ENCODE assay signal across 8 cellular contexts in the genomic region with DNA sequence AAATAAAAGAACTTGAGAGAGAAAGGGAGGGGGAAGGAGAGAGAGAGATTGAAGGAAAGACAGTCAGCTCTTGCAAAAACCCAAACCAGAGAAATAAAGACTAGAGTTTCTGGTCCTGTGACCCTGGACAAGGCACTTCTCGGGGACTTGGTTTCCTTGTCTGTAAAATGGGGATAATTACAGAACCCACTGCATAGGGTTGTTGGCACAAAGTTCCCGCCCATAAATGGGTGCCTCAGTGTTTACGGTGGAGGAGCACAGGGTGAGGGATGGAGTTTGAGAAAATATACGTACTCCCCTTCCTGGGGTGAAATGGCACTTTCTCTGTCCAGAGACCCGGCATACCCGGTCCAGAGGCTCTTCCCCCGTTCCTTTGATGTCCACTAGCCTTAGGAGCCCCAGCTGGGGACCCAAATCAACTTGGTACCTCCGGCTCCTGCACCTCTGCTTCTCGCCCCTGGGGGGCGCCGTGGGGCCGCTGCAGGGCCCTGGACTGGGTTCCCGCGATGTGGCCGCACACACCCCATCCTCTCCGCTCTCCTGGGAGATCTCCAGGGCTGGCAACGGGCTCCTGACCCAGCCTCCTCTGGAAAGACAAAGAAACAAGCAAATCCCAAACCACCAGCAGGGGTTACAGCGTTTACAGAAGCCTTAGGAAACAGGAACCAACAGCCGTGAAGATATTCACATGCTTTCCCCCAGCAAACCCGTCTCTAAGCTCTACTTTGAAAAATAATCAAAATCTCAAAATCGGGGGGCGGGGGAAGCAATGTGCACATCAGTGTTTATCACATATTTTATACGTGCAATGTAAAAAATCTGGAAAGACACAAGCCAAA. TPM values are rescaled to one million over a fixed set of nuclear protein-coding genes. Genes with fewer than 3 reads are reported as not detected.
DNase-seq lines count a peak whose midpoint lies in the region; ATAC-seq and TF ChIP-seq lines count a peak whose summit lies in the region.

No MANE protein-coding gene starts in this region.

- H3K36me3 ChIP-seq in MG63 (no peaks in the 10 kb centered on the region), SK-N-SH (replicated peaks in 1 of 2; ENCODE audit: control insufficient read depth in 1 of 2, insufficient read depth in 2 of 2, low read length in 1 of 2) (no peaks in the 10 kb centered on the region), aorta (ENCODE audit: control insufficient read depth in 1 of 2, insufficient read depth in 2 of 2, low read length in 1 of 2) (no peaks in the 10 kb centered on the region)

- H3K4me3 ChIP-seq in MG63 (no peak overlapping the region), SK-N-SH (ENCODE audit: low read depth in 2 of 2, low read length in 1 of 2) (no peak overlapping the region), aorta (ENCODE audit: low read length in 2 of 2) (no peak overlapping the region)

- H3K4me3 Mint-ChIP-seq in progenitor cell of endocrine pancreas (ENCODE audit: low read depth) = no peak overlapping the region

- H3K4me2 ChIP-seq in SK-N-SH = peak overlapping the region; percentile 50; the same call in 1 of the 2 replicates

- CTCF ChIA-PET in SK-N-SH (lab: Yijun Ruan, JAX) = interaction anchor here (0.6 to 6.1 kb wide), 49 partner anchors 8 to 586 kb away, joined by 3 to 115 read pairs (median 6); a partner anchor contains a TSS

- no peaks in the 10 kb centered on the region for H3K79me2 ChIP-seq in SK-N-SH (ENCODE audit: insufficient read depth)

- H3K9ac ChIP-seq in SK-N-SH = no peak overlapping the region

- DNase-seq in DMS53 treated with DMSO at 0.1 percent for 48 hours (lab: John Stamatoyannopoulos, UW; ENCODE audit: unreplicated experiment) = peak; percentile 53
- DNase-seq in MG63 = peak; percentile 96
- peak; percentile 97 for DNase-seq in SK-N-SH
- DNase-seq in activated naive CD4-positive, alpha-beta T cell treated with anti-CD3 and anti-CD28 coated beads, Interleukin-2, amount 50 U/mL, for 16 hours = peak; percentile 61
- DNase-seq in head of caudate nucleus = peak; percentile 26 to 85 (median 66)
- peak; percentile 49 for DNase-seq in progenitor cell of endocrine pancreas (ENCODE audit: low spot score, unreplicated experiment)
- peak; percentile 86 to 91 for DNase-seq in aorta

- peaks cover 7% of the 10 kb centered on the region for H3K27me3 Mint-ChIP-seq in progenitor cell of endocrine pancreas

- 0 out of 4 replicates have a peak overlapping the region, but pooled peaks of 1 of the 2 experiments have one; percentile 30 for H3K27ac ChIP-seq in SK-N-SH (ENCODE audit: low read depth in 2 of 2, low read length in 1 of 2)
- peak overlapping the region; percentile 30 to 44 for H3K27ac ChIP-seq in aorta (ENCODE audit: low read depth in 1 of 2, low read length in 2 of 2)

- no peaks in the 10 kb centered on the region for H3F3A ChIP-seq in SK-N-SH (replicated peaks; ENCODE audit: insufficient read depth)

- no peak overlapping the region for H3K27ac Mint-ChIP-seq in progenitor cell of endocrine pancreas

- H4K20me1 ChIP-seq in SK-N-SH (ENCODE audit: insufficient read depth) = no peaks in the 10 kb centered on the region

- H3K9me3 Mint-ChIP-seq in progenitor cell of endocrine pancreas (ENCODE audit: low read depth) = no peaks in the 10 kb centered on the region

- TF ChIP-seq RAD21 in SK-N-SH (IDR thresholded peaks at IDR 0.05; ENCODE audit: low read length) = peak; percentile 72

- intact Hi-C loops in head of caudate nucleus (cut with DNase I) (no loop called here), aorta (cut with DNase I) (loop anchor here (5.0 kb wide), 2 partner anchors 34 to 59 kb away; a partner anchor contains a TSS)

- peaks cover 1% of the 10 kb centered on the region for H3K4me1 Mint-ChIP-seq in progenitor cell of endocrine pancreas (ENCODE audit: low read depth)

- TF ChIP-seq EP300 in SK-N-SH (IDR thresholded peaks at IDR 0.05; ENCODE audit: borderline replicate concordance in 1 of 2, low read depth in 1 of 2, low read length in 1 of 2) = no peak

- H3K9me3 ChIP-seq in MG63 (no peaks in the 10 kb centered on the region), SK-N-SH (no peaks in the 10 kb centered on the region), aorta (ENCODE audit: control insufficient read depth, low read length) (no peaks in the 10 kb centered on the region)

- POLR2A ChIA-PET in SK-N-SH (lab: Yijun Ruan, JAX) = no interaction called here

- peak; percentile 89 for TF ChIP-seq CTCF in SK-N-SH (IDR thresholded peaks at IDR 0.05)
- peak; percentile 86 for TF ChIP-seq CTCF in progenitor cell of endocrine pancreas (IDR thresholded peaks at IDR 0.05; ENCODE audit: unreplicated experiment)

- H3K27me3 ChIP-seq in MG63 (no peaks in the 10 kb centered on the region), SK-N-SH (ENCODE audit: insufficient read depth) (0 out of 2 replicates have a peak, but pooled peaks cover 3% of the 10 kb centered on the region), aorta (ENCODE audit: control insufficient read depth in 1 of 2, insufficient read depth in 2 of 2, low read length in 1 of 2) (no peaks in the 10 kb centered on the region)

- H3K36me3 Mint-ChIP-seq in progenitor cell of endocrine pancreas (ENCODE audit: insufficient read depth) = no peaks in the 10 kb centered on the region

- no peaks in the 10 kb centered on the region for H3K9me2 ChIP-seq in SK-N-SH

- H3K4me1 ChIP-seq in SK-N-SH (ENCODE audit: control insufficient read depth in 1 of 2, insufficient read depth in 2 of 2, low read depth in 1 of 2, low read length in 1 of 2) (peaks cover 0 to 7% of the 10 kb centered on the region in 2 experiments; a peak in 1 of 4 replicates), aorta (ENCODE audit: control insufficient read depth in 1 of 2, insufficient read depth in 2 of 2, low read length in 2 of 2) (no peaks in the 10 kb centered on the region)

- H2AFZ ChIP-seq in SK-N-SH (ENCODE audit: low read depth) = peak overlapping the region; percentile 78; the same call in 1 of the 2 replicates

- 28% methylated on average over 18 of the region's 23 CpGs for WGBS in SK-N-SH (ENCODE audit: low lambda C conversion rate)
- WGBS in aorta, 2 donors = 4 to 5% methylated on average over 23 of the region's 23 CpGs

- ATAC-seq in aorta (ENCODE audit: low FRiP score) (peak; percentile 93), GM21723 (IDR thresholded peaks at IDR 0.05; ENCODE audit: unreplicated experiment) (no peak)

TF ChIP-seq in SK-N-SH, 30 proteins besides CTCF, POLR2A, EP300 and RAD21:
- TF ChIP-seq SMC3 (IDR thresholded peaks at IDR 0.05; ENCODE audit: low read depth, low read length) (peak; percentile 74), POLR2AphosphoS5 (IDR thresholded peaks at IDR 0.05; ENCODE audit: low read depth, low read length) (no peak), TAF1 (IDR thresholded peaks at IDR 0.05; ENCODE audit: borderline replicate concordance, low read depth, low read length) (no peak), GATA2 (CRISPR knock-in tag; IDR thresholded peaks at IDR 0.05) (no peak), CHD2 (IDR thresholded peaks at IDR 0.05; ENCODE audit: low read length, partially characterized antibody) (peak; percentile 79)
- TF ChIP-seq, protein P1, sequence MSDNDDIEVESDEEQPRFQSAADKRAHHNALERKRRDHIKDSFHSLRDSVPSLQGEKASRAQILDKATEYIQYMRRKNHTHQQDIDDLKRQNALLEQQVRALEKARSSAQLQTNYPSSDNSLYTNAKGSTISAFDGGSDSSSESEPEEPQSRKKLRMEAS (IDR thresholded peaks at IDR 0.05; ENCODE audit: low read depth) = no peak

RNA-seq across cellular contexts. Expression of a gene that starts 26.3 kb away (rescaled TPM):
- 0.23 TPM in 1 of 2 replicates, not detected in the other for total RNA-seq in MG63 (2014; rRNA removed; shearing (Covaris generic); ENCODE audit: low replicate concordance)
- polyA plus RNA-seq in SK-N-SH (2012; rRNA removed) = 3.2 and 5.2 TPM in 2 replicates
- polyA plus RNA-seq in SK-N-SH (2012; cell fraction: cytosol; rRNA removed) = 3.2 and 4.2 TPM in 2 replicates
- polyA plus RNA-seq in SK-N-SH (2012; cell fraction: nucleus; rRNA removed) = 0.79 and 1.1 TPM in 2 replicates
- total RNA-seq in progenitor cell of endocrine pancreas = 0.19 TPM in 1 of 2 replicates, not detected in the other
- 1 to 10 TPM; 3.5 to 9.1 TPM for total RNA-seq in aorta
- polyA plus RNA-seq in aorta = 1 to 10 TPM in 1 of 2 donors, under 1 TPM in 1; 0.13 to 2.3 TPM
